ENCODE assay signal across 5 cellular contexts in the genomic region with DNA sequence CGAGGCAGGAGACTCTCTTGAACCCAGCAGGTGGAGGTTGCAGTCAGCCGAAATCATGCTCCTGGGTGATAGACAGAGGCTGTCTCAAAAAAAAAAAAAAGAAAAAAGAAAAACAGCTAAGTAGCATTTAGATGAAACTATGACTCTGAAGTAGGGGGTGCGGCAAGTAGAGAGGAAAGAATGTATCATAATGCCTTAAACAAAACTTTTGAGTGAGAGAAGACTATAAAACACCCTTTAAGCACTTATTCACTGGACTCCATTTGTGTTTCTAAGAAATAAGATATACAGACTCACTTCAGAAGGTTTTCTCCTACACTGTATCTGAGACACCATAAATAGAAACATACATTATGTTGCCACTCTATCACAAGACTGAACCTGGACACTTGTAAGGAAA.
A peak's percentile ranks its signal among the peaks of the same experiment; 100 is the strongest.
DNase-seq lines count a peak whose midpoint lies in the region; ATAC-seq lines count a peak whose summit lies in the region.
"Not testable (repeated sequence)": the region's sequence is repeated elsewhere in the genome, so short reads cannot be mapped to it uniquely, and the experiment has no call there.

No MANE protein-coding gene starts in this region.

- POLR2A ChIA-PET in activated CD4-positive, alpha-beta T cell treated with anti-CD3 and anti-CD28 coated beads for 36 hours (lab: Charles Lee), result not testable (repeated sequence)

- H3K27ac Mint-ChIP-seq in activated CD4-positive, alpha-beta T cell treated with anti-CD3 and anti-CD28 coated beads for 36 hours; activated T-helper 17 cell treated with anti-CD3 and anti-CD28 coated beads, Interleukin-2, amount 50 U/mL, for 72 hours; activated naive CD8-positive, alpha-beta T cell treated with anti-CD3 and anti-CD28 coated beads, Interleukin-2, amount 50 U/mL, for 24 hours: not testable (repeated sequence)

- not testable (repeated sequence) for DNase-seq in activated CD4-positive, alpha-beta T cell treated with anti-CD3 and anti-CD28 coated beads for 36 hours; activated T-cell treated with anti-CD3 and anti-CD28 coated beads, Interleukin-2, amount 50 U/mL, for 4 hours; activated naive CD8-positive, alpha-beta T cell treated with anti-CD3 and anti-CD28 coated beads, Interleukin-2, amount 50 U/mL, for 24 hours; stimulated activated naive CD8-positive, alpha-beta T cell treated with anti-CD3 and anti-CD28 coated beads, Interleukin-15, Interleukin-2, amounts not matched to agents 100 U/mL and 50 U/mL, for 24 hours

- CTCF ChIA-PET in activated CD4-positive, alpha-beta T cell treated with anti-CD3 and anti-CD28 coated beads for 36 hours (lab: Charles Lee), result not testable (repeated sequence)

- intact Hi-C loops in activated CD4-positive, alpha-beta T cell treated with anti-CD3 and anti-CD28 coated beads for 36 hours (cut with DNase I, micrococcal nuclease), result not testable (repeated sequence)

- not testable (repeated sequence) for H3K36me3 Mint-ChIP-seq in activated CD4-positive, alpha-beta T cell treated with anti-CD3 and anti-CD28 coated beads for 36 hours (ENCODE audit: low read depth); activated T-cell treated with anti-CD3 and anti-CD28 coated beads, Interleukin-2, amount 50 U/mL, for 4 hours (ENCODE audit: insufficient read depth); activated T-helper 17 cell treated with anti-CD3 and anti-CD28 coated beads, Interleukin-2, amount 50 U/mL, for 72 hours (ENCODE audit: low read depth); activated naive CD8-positive, alpha-beta T cell treated with anti-CD3 and anti-CD28 coated beads, Interleukin-2, amount 50 U/mL, for 24 hours (ENCODE audit: low read depth)

- H3K27me3 Mint-ChIP-seq in activated CD4-positive, alpha-beta T cell treated with anti-CD3 and anti-CD28 coated beads for 36 hours; activated T-cell treated with anti-CD3 and anti-CD28 coated beads, Interleukin-2, amount 50 U/mL, for 4 hours (ENCODE audit: low read depth); activated T-helper 17 cell treated with anti-CD3 and anti-CD28 coated beads, Interleukin-2, amount 50 U/mL, for 72 hours; activated naive CD8-positive, alpha-beta T cell treated with anti-CD3 and anti-CD28 coated beads, Interleukin-2, amount 50 U/mL, for 24 hours: not testable (repeated sequence)

- not testable (repeated sequence) for H3K9me3 Mint-ChIP-seq in activated CD4-positive, alpha-beta T cell treated with anti-CD3 and anti-CD28 coated beads for 36 hours (ENCODE audit: low read depth); activated T-cell treated with anti-CD3 and anti-CD28 coated beads, Interleukin-2, amount 50 U/mL, for 4 hours; activated T-helper 17 cell treated with anti-CD3 and anti-CD28 coated beads, Interleukin-2, amount 50 U/mL, for 72 hours; activated naive CD8-positive, alpha-beta T cell treated with anti-CD3 and anti-CD28 coated beads, Interleukin-2, amount 50 U/mL, for 24 hours

- not testable (repeated sequence) for H3K4me3 Mint-ChIP-seq in activated CD4-positive, alpha-beta T cell treated with anti-CD3 and anti-CD28 coated beads for 36 hours; activated T-cell treated with anti-CD3 and anti-CD28 coated beads, Interleukin-2, amount 50 U/mL, for 4 hours; activated T-helper 17 cell treated with anti-CD3 and anti-CD28 coated beads, Interleukin-2, amount 50 U/mL, for 72 hours; activated naive CD8-positive, alpha-beta T cell treated with anti-CD3 and anti-CD28 coated beads, Interleukin-2, amount 50 U/mL, for 24 hours

- not testable (repeated sequence) for H3K4me1 Mint-ChIP-seq in activated CD4-positive, alpha-beta T cell treated with anti-CD3 and anti-CD28 coated beads for 36 hours; activated T-cell treated with anti-CD3 and anti-CD28 coated beads, Interleukin-2, amount 50 U/mL, for 4 hours (ENCODE audit: low read depth); activated T-helper 17 cell treated with anti-CD3 and anti-CD28 coated beads, Interleukin-2, amount 50 U/mL, for 72 hours; activated naive CD8-positive, alpha-beta T cell treated with anti-CD3 and anti-CD28 coated beads, Interleukin-2, amount 50 U/mL, for 24 hours

- peak; percentile 55 for ATAC-seq in activated CD4-positive, alpha-beta T cell treated with anti-CD3 and anti-CD28 coated beads for 36 hours
- ATAC-seq in activated T-cell treated with anti-CD3 and anti-CD28 coated beads, Interleukin-2, amount 50 U/mL, for 4 hours, result peak; percentile 47 to 55
- ATAC-seq in activated T-helper 17 cell treated with anti-CD3 and anti-CD28 coated beads, Interleukin-2, amount 50 U/mL, for 72 hours (replicated peaks), result peak; percentile 65
- ATAC-seq in activated naive CD8-positive, alpha-beta T cell treated with anti-CD3 and anti-CD28 coated beads, Interleukin-2, amount 50 U/mL, for 24 hours, result peak; percentile 61
- ATAC-seq in stimulated activated naive CD8-positive, alpha-beta T cell treated with anti-CD3 and anti-CD28 coated beads, Interleukin-15, Interleukin-2, amounts not matched to agents 100 U/mL and 50 U/mL, for 24 hours, result peak; percentile 58
